11 cellular contexts compared by ENCODE assay signal in genomic region chr20:45781391-45781931, GRCh38. TPM values are rescaled to one million over a fixed set of nuclear protein-coding genes. Genes with fewer than 3 reads are reported as not detected.
DNase-seq lines count a peak whose midpoint lies in the region; ATAC-seq and TF ChIP-seq lines count a peak whose summit lies in the region.
"Had no signal": no experiment of that assay in that cellular context is flagged by ENCODE, and none has a peak within 500 bp of the region (broad histone marks: within the 10 kb centered on the region; RNA-seq: fewer than 3 reads in every experiment).

No MANE protein-coding gene starts in this region.

- H3K4me1 Mint-ChIP-seq in immature natural killer cell: no peaks in the 10 kb centered on the region

- intact Hi-C loops in left colon (cut with DNase I, micrococcal nuclease): no loop called here

- H3K36me3 Mint-ChIP-seq in immature natural killer cell: peaks cover 0 to 3% (median 0%) of the 10 kb centered on the region in 3 donors

- H3K27ac Mint-ChIP-seq in immature natural killer cell: no peak overlapping the region
- H3K27ac Mint-ChIP-seq: nephron progenitor cell had no signal

- H3K27me3 Mint-ChIP-seq in immature natural killer cell (ENCODE audit: low read depth in 3 of 3): peaks cover 0 to 9% (median 5%) of the 10 kb centered on the region in 3 donors

- H3K9me3 Mint-ChIP-seq in immature natural killer cell: no peaks in the 10 kb centered on the region
- H3K9me3 Mint-ChIP-seq: nephron progenitor cell had no signal

- peaks cover 27 to 67% (median 34%) of the 10 kb centered on the region in 4 donors for H3K4me1 ChIP-seq in upper lobe of left lung

- WGBS in adipose tissue, 3 donors: 51 to 67% (median 66%) methylated on average over 4 of the region's 4 CpGs
- whole genome bisulfite sequencing in upper lobe of left lung, 2 donors: 45 to 57% methylated on average over 3 to 4 of the region's 4 CpGs

- H3K36me3 ChIP-seq in upper lobe of left lung: no peaks in the 10 kb centered on the region

- no peaks in the 10 kb centered on the region for H3K27me3 ChIP-seq in upper lobe of left lung

- no peak overlapping the region for H3K4me3 ChIP-seq in upper lobe of left lung

- DNase-seq in HK-2 (ENCODE audit: unreplicated experiment): peak; percentile 67
- no peak for DNase-seq in left colon
- DNase-seq in upper lobe of left lung: peak in 1 of 2 donors; percentile 58
- DNase-seq in immature natural killer cell: no peak
- no peak for DNase-seq in NCI-H2227 treated with DMSO at 0.1 percent for 48 hours (lab: John Stamatoyannopoulos, UW)
- DNase-seq: caudate nucleus; NCI-H2081 treated with DMSO at 0.1 percent for 48 hours; nephron progenitor cell; stimulated activated naive CD4-positive, alpha-beta T cell treated with Interleukin-2 at 50 U/mL for 16 hours had no signal

- H3K27ac ChIP-seq in adipose tissue (ENCODE audit: low read depth, low read length) (peak overlapping the region; percentile 76), upper lobe of left lung (peak overlapping the region; percentile 68 to 92 (median 76))

- no peak overlapping the region for H3K4me3 Mint-ChIP-seq in immature natural killer cell
- H3K4me3 Mint-ChIP-seq: nephron progenitor cell had no signal

- no peak for TF ChIP-seq CTCF in upper lobe of left lung (IDR thresholded peaks at IDR 0.05)

- no peaks in the 10 kb centered on the region for H3K9me3 ChIP-seq in upper lobe of left lung

- peak; percentile 2 for ATAC-seq in left colon
- ATAC-seq in upper lobe of left lung (ENCODE audit: low FRiP score in 2 of 2): peak; percentile 34 to 44
- no peak for ATAC-seq in HG02938 (IDR thresholded peaks at IDR 0.05; ENCODE audit: unreplicated experiment)

- no peak for TF ChIP-seq POLR2A in upper lobe of left lung (IDR thresholded peaks at IDR 0.05)

- TF ChIP-seq EP300 in upper lobe of left lung (IDR thresholded peaks at IDR 0.05): peak in 2 of 4 donors; percentile 75 to 87

RNA-seq across cellular contexts. Expression of gene WFDC3, which starts 10.2 kb away (rescaled TPM):
- polyA plus RNA-seq in adipose tissue: 1 to 10 TPM in 1 of 3 donors, under 1 TPM in 1, not detected in 1; 0.32 to 1.0 TPM
- total RNA-seq in left colon: 1 to 10 TPM; 2.3 to 9.8 TPM
- total RNA-seq in upper lobe of left lung: 1 to 10 TPM in 4 of 6 donors, under 1 TPM in 1, not detected in 1; 1.00 to 7.1 (median 2.4) TPM
- polyA plus RNA-seq in immature natural killer cell: not detected

RNA-seq across cellular contexts. Expression of gene DNTTIP1, which starts 10.3 kb away (rescaled TPM):
- polyA plus RNA-seq in adipose tissue: 10 to 100 TPM; 15.8 to 37.1 (median 24.4) TPM
- 10 to 100 TPM; 50.9 to 60.5 TPM for total RNA-seq in left colon
- 10 to 100 TPM; 36.8 to 61.8 (median 46.5) TPM for total RNA-seq in upper lobe of left lung
- polyA plus RNA-seq in immature natural killer cell: 10 to 100 TPM; 31.2 to 33.2 (median 31.5) TPM

RNA-seq across cellular contexts. Expression of gene UBE2C, which starts 31.0 kb away (rescaled TPM):
- polyA plus RNA-seq in adipose tissue (1 to 10 TPM in 2 of 3 donors, under 1 TPM in 1; 0.55 to 3.5 (median 1.1) TPM), immature natural killer cell (1 to 10 TPM in 2 of 3 donors, not detected in 1; 1.9 to 2.0 TPM)
- total RNA-seq in left colon (10 to 100 TPM in 1 of 2 donors, 1 to 10 TPM in 1; 6.8 to 22.3 TPM), upper lobe of left lung (10 to 100 TPM in 1 of 6 donors, 1 to 10 TPM in 3, not detected in 2; 1.1 to 12.5 (median 3.5) TPM)

RNA-seq across cellular contexts. Expression of gene TNNC2, which starts 45.7 kb away (rescaled TPM):
- polyA plus RNA-seq in adipose tissue: 1 to 10 TPM; 3.0 to 3.3 (median 3.0) TPM
- 1 to 10 TPM; 3.9 to 5.1 TPM for total RNA-seq in left colon
- 1 to 10 TPM in 1 of 6 donors, under 1 TPM in 2, not detected in 3; 0.37 to 1.1 (median 0.80) TPM for total RNA-seq in upper lobe of left lung
- polyA plus RNA-seq in immature natural killer cell: under 1 TPM in 1 of 3 donors, not detected in 2; 0.77 TPM

RNA-seq across cellular contexts. Expression of gene SNX21, which starts 52.1 kb away (rescaled TPM):
- polyA plus RNA-seq in adipose tissue (10 to 100 TPM in 2 of 3 donors, 1 to 10 TPM in 1; 9.2 to 50.9 (median 48.6) TPM), immature natural killer cell (1 to 10 TPM; 1.6 to 2.5 (median 2.2) TPM)
- total RNA-seq in left colon (10 to 100 TPM; 14.4 to 15.8 TPM), upper lobe of left lung (100 to 1,000 TPM in 1 of 6 donors, 10 to 100 TPM in 5; 23.9 to 117 (median 52.9) TPM)
